13 cellular contexts compared by ENCODE assay signal in genomic region chr2:213022987-213023386, GRCh38.
DNase-seq lines count a peak whose midpoint lies in the region; ATAC-seq lines count a peak whose summit lies in the region.
"Had no signal": no experiment of that assay in that cellular context is flagged by ENCODE, and none has a peak within 500 bp of the region (broad histone marks: within the 10 kb centered on the region; RNA-seq: fewer than 3 reads in every experiment).

No MANE protein-coding gene starts in this region.

- peaks cover 7% of the 10 kb centered on the region for H3K27me3 Mint-ChIP-seq in activated T-cell treated with anti-CD3 and anti-CD28 coated beads, Interleukin-2, amount 50 U/mL, for 24 hours

- peaks cover 29% of the 10 kb centered on the region for H3K4me1 Mint-ChIP-seq in activated T-cell treated with anti-CD3 and anti-CD28 coated beads, Interleukin-2, amount 50 U/mL, for 24 hours (ENCODE audit: low read depth)
- H3K4me1 Mint-ChIP-seq in stimulated activated effector memory CD8-positive, alpha-beta T cell treated with anti-CD3 and anti-CD28 coated beads, Interleukin-12 subunit alpha, Interleukin-12 subunit beta, amount 100 ng/mL, for 72 hours: peaks cover 23% of the 10 kb centered on the region

- ATAC-seq in GM21786 (IDR thresholded peaks at IDR 0.05; ENCODE audit: unreplicated experiment): peak; percentile 67
- peak; percentile 54 for ATAC-seq in HG03280 (IDR thresholded peaks at IDR 0.05; ENCODE audit: unreplicated experiment)
- ATAC-seq in stimulated activated effector memory CD8-positive, alpha-beta T cell treated with anti-CD3 and anti-CD28 coated beads, Interleukin-12 subunit alpha, Interleukin-12 subunit beta, amount 100 ng/mL, for 72 hours: no peak
- ATAC-seq: A549; naive thymus-derived CD4-positive, alpha-beta T cell had no signal

- DNase-seq in activated T-cell treated with anti-CD3 and anti-CD28 coated beads, Interleukin-2, amount 50 U/mL, for 24 hours: no peak
- no peak for DNase-seq in activated T-cell treated with anti-CD3 and anti-CD28 coated beads, Interleukin-2, amount 50 U/mL, for 48 hours
- DNase-seq in stimulated activated effector memory CD8-positive, alpha-beta T cell treated with anti-CD3 and anti-CD28 coated beads, Interleukin-12 subunit alpha, Interleukin-12 subunit beta, amount 100 ng/mL, for 72 hours (ENCODE audit: low spot score in 2 of 2): no peak
- DNase-seq in C1 segment of cervical spinal cord (lab: John Stamatoyannopoulos, UW) (no peak), DMS 273 (lab: John Stamatoyannopoulos, UW; ENCODE audit: unreplicated experiment) (no peak), EL (no peak)
- DNase-seq: naive thymus-derived CD4-positive, alpha-beta T cell; NCI-H774; T-helper 9 cell; uterus had no signal

- peak overlapping the region; percentile 93 for H3K27ac Mint-ChIP-seq in activated T-cell treated with anti-CD3 and anti-CD28 coated beads, Interleukin-2, amount 50 U/mL, for 24 hours
- H3K27ac Mint-ChIP-seq in stimulated activated effector memory CD8-positive, alpha-beta T cell treated with anti-CD3 and anti-CD28 coated beads, Interleukin-12 subunit alpha, Interleukin-12 subunit beta, amount 100 ng/mL, for 72 hours: peak overlapping the region; percentile 95
- H3K27ac Mint-ChIP-seq: naive thymus-derived CD4-positive, alpha-beta T cell had no signal

- H3K4me3 Mint-ChIP-seq in activated T-cell treated with anti-CD3 and anti-CD28 coated beads, Interleukin-2, amount 50 U/mL, for 24 hours: no peak overlapping the region
- H3K4me3 Mint-ChIP-seq in stimulated activated effector memory CD8-positive, alpha-beta T cell treated with anti-CD3 and anti-CD28 coated beads, Interleukin-12 subunit alpha, Interleukin-12 subunit beta, amount 100 ng/mL, for 72 hours: peak overlapping the region; percentile 44
- H3K4me3 Mint-ChIP-seq: naive thymus-derived CD4-positive, alpha-beta T cell had no signal

- H3K9me3 Mint-ChIP-seq in activated T-cell treated with anti-CD3 and anti-CD28 coated beads, Interleukin-2, amount 50 U/mL, for 24 hours: no peaks in the 10 kb centered on the region
- H3K9me3 Mint-ChIP-seq in stimulated activated effector memory CD8-positive, alpha-beta T cell treated with anti-CD3 and anti-CD28 coated beads, Interleukin-12 subunit alpha, Interleukin-12 subunit beta, amount 100 ng/mL, for 72 hours: no peaks in the 10 kb centered on the region

- H3K36me3 Mint-ChIP-seq in activated T-cell treated with anti-CD3 and anti-CD28 coated beads, Interleukin-2, amount 50 U/mL, for 24 hours (ENCODE audit: low read depth): no peaks in the 10 kb centered on the region
- peaks cover 60% of the 10 kb centered on the region for H3K36me3 Mint-ChIP-seq in stimulated activated effector memory CD8-positive, alpha-beta T cell treated with anti-CD3 and anti-CD28 coated beads, Interleukin-12 subunit alpha, Interleukin-12 subunit beta, amount 100 ng/mL, for 72 hours
